ENCODE assay signal across 7 cellular contexts in the genomic region with DNA sequence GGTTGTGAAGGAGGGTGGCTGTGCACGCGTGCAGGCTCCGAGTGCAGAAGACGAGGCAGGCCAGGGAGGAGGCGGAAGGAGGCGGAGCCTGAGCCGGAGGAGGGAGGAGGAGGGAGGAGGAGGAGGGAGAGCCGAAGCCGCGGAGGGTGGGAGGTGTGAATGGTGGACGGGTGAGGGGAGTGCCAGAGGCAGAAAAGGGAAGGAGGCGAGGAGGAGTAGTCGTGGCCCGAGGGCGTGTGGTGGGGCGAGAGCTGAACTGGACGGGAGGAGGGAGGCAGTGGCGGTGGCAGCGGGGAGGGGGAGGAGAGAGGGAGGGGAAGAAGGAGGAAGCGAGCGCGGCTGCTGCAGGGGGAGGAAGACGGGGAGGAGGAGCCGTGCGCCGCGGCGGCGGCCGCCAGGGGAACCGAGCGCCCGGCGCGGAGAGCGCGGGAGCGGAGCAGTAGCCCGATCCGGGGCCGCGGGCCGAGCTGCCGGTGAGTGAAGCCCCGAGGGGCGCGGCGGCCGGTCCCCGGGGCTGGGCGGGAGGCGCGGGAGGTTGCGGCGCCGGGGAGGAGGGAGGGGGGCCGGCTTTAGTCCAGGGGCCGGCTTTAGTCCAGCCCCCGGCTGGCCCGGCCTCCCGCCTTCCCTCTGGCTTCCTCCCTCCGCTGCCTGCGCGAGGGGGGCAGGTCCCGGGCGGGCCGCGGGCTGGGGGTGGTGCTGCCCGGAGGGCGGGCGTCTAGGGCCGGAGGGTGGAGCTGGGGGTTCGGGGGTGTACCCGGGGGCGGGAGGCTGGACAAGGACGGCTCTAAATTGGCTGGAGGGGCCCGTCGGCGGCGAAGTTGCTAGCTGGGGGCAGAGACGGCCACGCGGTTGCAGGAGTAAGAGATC. TPM values are rescaled to one million over a fixed set of nuclear protein-coding genes. Genes with fewer than 3 reads are reported as not detected.
DNase-seq lines count a peak whose midpoint lies in the region; ATAC-seq and TF ChIP-seq lines count a peak whose summit lies in the region.

TSS of gene TMEM164 (plus strand) at position 815 of the 867 bp plus-strand sequence. CDS start 661 bp downstream, outside the sequence.

- H3K9me3 Mint-ChIP-seq in brain: peaks cover 0 to 2% (median 0%) of the 10 kb centered on the region in 5 experiments

- H3K4me3 Mint-ChIP-seq in brain: peak within 1 kb of the TSS; percentile 89 to 96 (median 92)

- no peak for TF ChIP-seq CTCF in brain (conservative IDR thresholded peaks at IDR 0.05)

- H3K27ac ChIP-seq in iPS-18a (ENCODE audit: low read length): no peak within 1 kb of the TSS

- H3K4me1 ChIP-seq in iPS-18a (ENCODE audit: control insufficient read depth, low read depth, low read length) (peaks cover 11% of the 10 kb centered on the region), skeletal muscle satellite cell (ENCODE audit: control insufficient read depth, insufficient read depth, low read length) (peaks cover 36% of the 10 kb centered on the region)

- ATAC-seq in GM18519 (IDR thresholded peaks at IDR 0.05; ENCODE audit: low FRiP score, unreplicated experiment): peak; percentile 61
- peak; percentile 74 for ATAC-seq in HG02973 (IDR thresholded peaks at IDR 0.05; ENCODE audit: unreplicated experiment)

- H3K36me3 ChIP-seq in iPS-18a (ENCODE audit: control insufficient read depth, low read depth, low read length): no peaks in the 10 kb centered on the region
- no peaks in the 10 kb centered on the region for H3K36me3 ChIP-seq in skeletal muscle satellite cell (ENCODE audit: insufficient read depth, low read length)

- peak within 1 kb of the TSS; percentile 88 for H3K4me2 ChIP-seq in skeletal muscle satellite cell (ENCODE audit: low read length)

- H3K27me3 Mint-ChIP-seq in brain: peaks cover 17% of the 10 kb centered on the region

- peak within 1 kb of the TSS; percentile 83 to 95 (median 93) for H3K27ac Mint-ChIP-seq in brain

- H3K4me1 Mint-ChIP-seq in brain: peaks cover 58% of the 10 kb centered on the region

- DNase-seq in NCI-H2029 treated with DMSO at 0.1 percent for 48 hours (lab: John Stamatoyannopoulos, UW) (peak; percentile 26), UCSD-AML1 (lab: John Stamatoyannopoulos, UW; ENCODE audit: unreplicated experiment) (peak; percentile 91)

- no peaks in the 10 kb centered on the region for H3K27me3 ChIP-seq in iPS-18a (ENCODE audit: control insufficient read depth, insufficient read depth, low read length)
- peaks cover 7% of the 10 kb centered on the region for H3K27me3 ChIP-seq in skeletal muscle satellite cell (ENCODE audit: control insufficient read depth, insufficient read depth, low read length)

- peaks cover 4% of the 10 kb centered on the region for H3K36me3 Mint-ChIP-seq in brain

- H3K9me3 ChIP-seq in iPS-18a (ENCODE audit: control insufficient read depth, low read depth, low read length) (no peaks in the 10 kb centered on the region), skeletal muscle satellite cell (replicated peaks; ENCODE audit: low read length) (no peaks in the 10 kb centered on the region)

- peak within 1 kb of the TSS; percentile 60 for H3K9ac ChIP-seq in iPS-18a (ENCODE audit: low read length)
- H3K9ac ChIP-seq in skeletal muscle satellite cell (ENCODE audit: low read depth, low read length): peak within 1 kb of the TSS; percentile 77

- peak within 1 kb of the TSS; percentile 92 for H3K4me3 ChIP-seq in iPS-18a (ENCODE audit: low read length)
- peak within 1 kb of the TSS; percentile 77 for H3K4me3 ChIP-seq in skeletal muscle satellite cell (ENCODE audit: low read length)

RNA-seq across cellular contexts. Expression of gene TMEM164, which starts in this region (rescaled TPM):
- 45.8 TPM for polyA plus RNA-seq in brain (ENCODE audit: insufficient read depth, low read depth, low replicate concordance)
- total RNA-seq in skeletal muscle satellite cell (2012; rRNA removed): 16.2 and 18.0 TPM in 2 replicates
